ENCODE assay signal across 17 cellular contexts in the genomic region with DNA sequence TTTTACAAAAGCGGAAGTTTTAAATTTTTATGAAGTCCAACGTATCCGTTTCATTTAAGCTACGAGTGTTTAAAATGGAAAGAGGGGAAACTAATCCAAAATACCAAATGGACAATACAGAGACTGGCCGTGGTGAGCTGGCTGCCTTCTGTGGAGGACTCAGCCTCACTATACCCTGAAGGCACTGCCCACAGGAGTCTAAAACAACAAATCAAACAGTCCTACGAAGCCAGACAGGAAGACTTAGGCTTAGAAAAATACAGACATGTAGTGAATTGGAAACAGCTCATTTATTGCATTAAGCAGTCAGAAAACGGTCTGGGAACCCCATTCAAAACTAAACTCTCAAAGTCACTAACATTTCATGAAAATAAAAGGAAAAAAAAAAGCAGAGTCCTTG.
DNase-seq lines count a peak whose midpoint lies in the region; ATAC-seq and TF ChIP-seq lines count a peak whose summit lies in the region.
"Had no signal": no experiment of that assay in that cellular context is flagged by ENCODE, and none has a peak within 500 bp of the region (broad histone marks: within the 10 kb centered on the region; RNA-seq: fewer than 3 reads in every experiment).

No MANE protein-coding gene starts in this region.

- ATAC-seq in RWPE2 (ENCODE audit: low read depth) (peak; percentile 50), HG02981 (IDR thresholded peaks at IDR 0.05; ENCODE audit: unreplicated experiment) (no peak)

- H3K4me1 ChIP-seq in RWPE2 (ENCODE audit: insufficient read depth, poor library complexity, severe bottlenecking): peaks cover 40% of the 10 kb centered on the region

- TF ChIP-seq CTCF in RWPE2 (IDR thresholded peaks at IDR 0.05; ENCODE audit: poor library complexity, severe bottlenecking): no peak

- H3K27me3 Mint-ChIP-seq in T-helper 2 cell treated with Interferon-gamma antibody and Interleukin-4, amounts not matched to agents 5 μg/mL and 100 μg/mL, for 36 hours (ENCODE audit: low read depth): no peaks in the 10 kb centered on the region

- peaks cover 42% of the 10 kb centered on the region for H3K4me1 Mint-ChIP-seq in T-helper 2 cell treated with Interferon-gamma antibody and Interleukin-4, amounts not matched to agents 5 μg/mL and 100 μg/mL, for 36 hours (ENCODE audit: low read depth)

- no peak overlapping the region for H3K4me3 ChIP-seq in RWPE2 (ENCODE audit: severe bottlenecking)
- H3K4me3 ChIP-seq: hepatocyte, SJCRH30, spleen had no signal

- peaks cover 44% of the 10 kb centered on the region for H3K36me3 Mint-ChIP-seq in T-helper 2 cell treated with Interferon-gamma antibody and Interleukin-4, amounts not matched to agents 5 μg/mL and 100 μg/mL, for 36 hours (ENCODE audit: low read depth)

- H3K36me3 ChIP-seq in RWPE2 (ENCODE audit: low read depth): peaks cover 57% of the 10 kb centered on the region
- H3K36me3 ChIP-seq: SJCRH30 had no signal

- no peak overlapping the region for H3K4me3 Mint-ChIP-seq in T-helper 2 cell treated with Interferon-gamma antibody and Interleukin-4, amounts not matched to agents 5 μg/mL and 100 μg/mL, for 36 hours

- H3K9me3 Mint-ChIP-seq in T-helper 2 cell treated with Interferon-gamma antibody and Interleukin-4, amounts not matched to agents 5 μg/mL and 100 μg/mL, for 36 hours: no peaks in the 10 kb centered on the region

- no peak for DNase-seq in T-helper 2 cell treated with Interferon-gamma antibody and Interleukin-4, amounts not matched to agents 5 μg/mL and 100 μg/mL, for 36 hours (ENCODE audit: low spot score)
- DNase-seq in T-helper 2 cell (no peak), RWPE2 (ENCODE audit: low spot score) (no peak), dedifferentiated amniotic fluid mesenchymal stem cell (ENCODE audit: extremely low spot score) (peak; percentile 19), renal cortical epithelial cell (ENCODE audit: low read depth) (peak; percentile 75), NCI-H146 treated with DMSO at 0.1 percent for 48 hours (lab: John Stamatoyannopoulos, UW; ENCODE audit: unreplicated experiment) (no peak), HuH-7 (ENCODE audit: low spot score) (no peak)
- DNase-seq: activated CD8-positive, alpha-beta memory T cell treated with anti-CD3 and anti-CD28 coated beads, Interleukin-2, amount 50 U/mL, for 4 hours; aorta; NCI-H1436 treated with DMSO at 0.1 percent for 48 hours; NCI-H526; occipital lobe; spleen had no signal

- peak overlapping the region; percentile 31 for H3K27ac Mint-ChIP-seq in T-helper 2 cell treated with Interferon-gamma antibody and Interleukin-4, amounts not matched to agents 5 μg/mL and 100 μg/mL, for 36 hours

- no peaks in the 10 kb centered on the region for H3K9me3 ChIP-seq in RWPE2 (ENCODE audit: severe bottlenecking)
- H3K9me3 ChIP-seq: SJCRH30, spleen had no signal

- peak overlapping the region; percentile 92 for H3K27ac ChIP-seq in RWPE2 (ENCODE audit: poor library complexity, severe bottlenecking)
- H3K27ac ChIP-seq: 22Rv1, hepatocyte, SJCRH30 had no signal

- no peaks in the 10 kb centered on the region for H3K27me3 ChIP-seq in RWPE2 (ENCODE audit: insufficient read depth, poor library complexity, severe bottlenecking)
- H3K27me3 ChIP-seq: hepatocyte, SJCRH30, spleen had no signal

Comparison
In these comparisons a context has a peak if more than half of its experiments do, and no peak if none do; other contexts are left out.
1. DNase-seq: peak in dedifferentiated amniotic fluid mesenchymal stem cell (single experiment) and renal cortical epithelial cell (single experiment); none in T-helper 2 cell treated with Interferon-gamma antibody and Interleukin-4, amounts not matched to agents 5 μg/mL and 100 μg/mL, for 36 hours (single experiment), T-helper 2 cell (0 of 5), RWPE2 (single experiment), NCI-H146 treated with DMSO at 0.1 percent for 48 hours (single experiment) and HuH-7 (single experiment).